17 cellular contexts compared by ENCODE assay signal in genomic region chr10:103595933-103596726, GRCh38.
DNase-seq lines count a peak whose midpoint lies in the region; ATAC-seq and TF ChIP-seq lines count a peak whose summit lies in the region.
"Had no signal": no experiment of that assay in that cellular context is flagged by ENCODE, and none has a peak within 500 bp of the region (broad histone marks: within the 10 kb centered on the region; RNA-seq: fewer than 3 reads in every experiment).

No MANE protein-coding gene starts in this region.

- intact Hi-C loops in right cardiac atrium (cut with DNase I) (loop anchor here in 1 of 4 donors (5.0 kb wide), 1 partner anchor 91 kb away; no protein-coding TSS in a partner anchor), left ventricle myocardium superior (cut with micrococcal nuclease) (loop anchor here (5.0 kb wide), 1 partner anchor 91 kb away; no protein-coding TSS in a partner anchor)

- ATAC-seq in right cardiac atrium, result no peak
- ATAC-seq in left ventricle myocardium superior, result no peak
- ATAC-seq: K562, SK-N-SH treated with all-trans-retinoic acid at 6 μM for 48 hours had no signal

- no peak overlapping the region for H3K4me3 ChIP-seq in right cardiac atrium (ENCODE audit: low read length)
- H3K4me3 ChIP-seq in NB4 (ENCODE audit: low read depth, low read length), result no peak overlapping the region
- no peak overlapping the region for H3K4me3 ChIP-seq in adipocyte (ENCODE audit: low read length)
- H3K4me3 ChIP-seq: HAP-1, K562 had no signal

- TF ChIP-seq POLR2A in NB4 (IDR thresholded peaks at IDR 0.05; ENCODE audit: extremely low read depth, insufficient read length), result no peak

- WGBS in right cardiac atrium, result 83% methylated on average over 4 of the region's 4 CpGs

- peak; percentile 68 to 85 (median 83) for DNase-seq in right cardiac atrium
- DNase-seq in left ventricle myocardium superior, result no peak
- DNase-seq in NB4 (ENCODE audit: low read depth), result peak; percentile 42
- no peak for DNase-seq in adipocyte (ENCODE audit: low read depth)
- no peak for DNase-seq in SHP77 treated with DMSO at 0.1 percent for 48 hours (lab: John Stamatoyannopoulos, UW)
- no peak for DNase-seq in HT-29 (ENCODE audit: low spot score)
- no peak for DNase-seq in activated CD4-positive, CD25-positive, alpha-beta regulatory T cell treated with anti-CD3 and anti-CD28 coated beads, Interleukin-2, amount 50 U/mL, for 72 hours
- DNase-seq: AML-193, COR-L47, NCI-H1436 treated with DMSO at 0.1 percent for 48 hours, NCI-H510A treated with DMSO at 0.1 percent for 48 hours, SHP77, T-helper 1 cell had no signal

- H3K27ac ChIP-seq in right cardiac atrium (ENCODE audit: low read length), result no peak overlapping the region
- H3K27ac ChIP-seq: HL-60 had no signal

- H3K9ac ChIP-seq in adipocyte (ENCODE audit: low read length), result peak overlapping the region; percentile 4

- H3K36me3 ChIP-seq in adipocyte (ENCODE audit: control insufficient read depth, insufficient read depth, low read length, severe bottlenecking), result peaks cover 12% of the 10 kb centered on the region
- H3K36me3 ChIP-seq: HAP-1 had no signal

- TF ChIP-seq CTCF in NB4 (IDR thresholded peaks at IDR 0.05; ENCODE audit: low read depth, low read length), result no peak

- H3K27me3 ChIP-seq in right cardiac atrium (ENCODE audit: control insufficient read depth, insufficient read depth) (no peaks in the 10 kb centered on the region), adipocyte (replicated peaks; ENCODE audit: control insufficient read depth, insufficient read depth, low read length) (no peaks in the 10 kb centered on the region)

- no peaks in the 10 kb centered on the region for H3K4me1 ChIP-seq in right cardiac atrium (ENCODE audit: control insufficient read depth, insufficient read depth, low read length)
- H3K4me1 ChIP-seq in adipocyte (ENCODE audit: control insufficient read depth, insufficient read depth, low read length), result peaks cover 14% of the 10 kb centered on the region
- H3K4me1 ChIP-seq: HAP-1 had no signal

- H3K9me3 ChIP-seq in right cardiac atrium (ENCODE audit: control insufficient read depth, low read length), result no peaks in the 10 kb centered on the region
- no peaks in the 10 kb centered on the region for H3K9me3 ChIP-seq in adipocyte (ENCODE audit: control insufficient read depth, low read length)
- H3K9me3 ChIP-seq: HAP-1 had no signal

Comparison
In these comparisons a context has a peak if more than half of its experiments do, and no peak if none do; other contexts are left out.
1. DNase-seq: peak in right cardiac atrium (3 of 3) and NB4 (single experiment); none in left ventricle myocardium superior (single experiment), adipocyte (single experiment), SHP77 treated with DMSO at 0.1 percent for 48 hours (single experiment), HT-29 (single experiment) and activated CD4-positive, CD25-positive, alpha-beta regulatory T cell treated with anti-CD3 and anti-CD28 coated beads, Interleukin-2, amount 50 U/mL, for 72 hours (single experiment).